In genomic region chr5:137802282-137803210, GRCh38 we compare ENCODE assay signal across 18 cellular contexts.
"Had no signal": no experiment of that assay in that cellular context is flagged by ENCODE, and none has a peak within 500 bp of the region (broad histone marks: within the 10 kb centered on the region; RNA-seq: fewer than 3 reads in every experiment).

No MANE protein-coding gene starts in this region.

- H3K4me3 ChIP-seq: coronary artery, SJSA1, skin epidermis, stomach, testis had no signal

- H3K36me3 Mint-ChIP-seq: activated naive CD8-positive, alpha-beta T cell; brain; memory B cell had no signal

- DNase-seq: activated B cell treated with CpG ODN at 0.5 μM for 24 hours; activated CD4-positive, alpha-beta T cell treated with anti-CD3 and anti-CD28 coated beads, Interleukin-2, amount 10 ng/mL, durations not matched to agents 24 days and 14 days; activated CD8-positive, alpha-beta memory T cell treated with anti-CD3 and anti-CD28 coated beads, Interleukin-2, amount 50 U/mL, for 48 hours; activated gamma-delta T cell treated with Interleukin-2 at 50 U/mL for 16 hours; amygdala; effector CD4-positive, alpha-beta T cell; foreskin fibroblast; immature natural killer cell; stomach; T-helper 2 cell; testis had no signal

- H3K4me1 Mint-ChIP-seq: activated CD4-positive, alpha-beta T cell treated with anti-CD3 and anti-CD28 coated beads, Interleukin-2, amount 10 ng/mL, durations not matched to agents 24 days and 14 days; central memory CD8-positive, alpha-beta T cell; immature natural killer cell had no signal

- H3K27me3 ChIP-seq: stomach, testis had no signal

- H3K36me3 ChIP-seq: SJSA1, stomach had no signal

- H3K9me3 Mint-ChIP-seq: activated B cell treated with CpG ODN at 0.5 μM for 24 hours; activated CD4-positive, alpha-beta T cell treated with anti-CD3 and anti-CD28 coated beads, Interleukin-2, amount 10 ng/mL, durations not matched to agents 24 days and 14 days; brain; central memory CD8-positive, alpha-beta T cell; immature natural killer cell; memory B cell had no signal

- H3K27me3 Mint-ChIP-seq: activated B cell treated with CpG ODN at 0.5 μM for 24 hours; activated naive CD8-positive, alpha-beta T cell; central memory CD8-positive, alpha-beta T cell had no signal

- H3K27ac ChIP-seq: coronary artery, SJSA1, skin epidermis, stomach, testis had no signal

- H3K4me3 Mint-ChIP-seq: activated B cell treated with CpG ODN at 0.5 μM for 24 hours; activated CD4-positive, alpha-beta T cell treated with anti-CD3 and anti-CD28 coated beads, Interleukin-2, amount 10 ng/mL, durations not matched to agents 24 days and 14 days; activated naive CD8-positive, alpha-beta T cell; central memory CD8-positive, alpha-beta T cell; immature natural killer cell; memory B cell had no signal

- H3K9me3 ChIP-seq: SJSA1, stomach, testis had no signal

- H3K4me1 ChIP-seq: SJSA1, testis had no signal

- H3K27ac Mint-ChIP-seq: activated B cell treated with CpG ODN at 0.5 μM for 24 hours; activated CD4-positive, alpha-beta T cell treated with anti-CD3 and anti-CD28 coated beads, Interleukin-2, amount 10 ng/mL, durations not matched to agents 24 days and 14 days; activated naive CD8-positive, alpha-beta T cell; brain; immature natural killer cell; memory B cell had no signal
